ENCODE assay signal across 15 cellular contexts in the genomic region with DNA sequence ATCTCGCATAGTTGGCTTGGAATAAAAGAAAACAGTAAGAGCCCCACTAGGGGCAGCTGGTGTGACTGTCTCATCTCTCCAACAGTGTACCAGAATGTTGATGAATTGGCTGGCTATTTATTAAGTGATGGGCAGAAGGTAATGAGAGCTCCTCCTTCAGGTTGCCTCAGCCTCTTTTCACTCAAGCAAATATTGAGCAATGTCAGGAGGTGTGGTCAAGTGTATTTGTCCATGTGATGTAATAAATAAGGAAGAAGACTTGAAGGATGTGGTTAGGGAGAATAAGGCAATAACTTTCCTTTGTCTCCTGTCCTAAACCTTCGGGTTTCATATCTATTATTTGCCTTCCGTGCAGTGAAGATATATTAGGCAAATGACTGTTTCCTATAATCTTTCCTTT. TPM values are rescaled to one million over a fixed set of nuclear protein-coding genes. Genes with fewer than 3 reads are reported as not detected.
DNase-seq lines count a peak whose midpoint lies in the region; ATAC-seq and TF ChIP-seq lines count a peak whose summit lies in the region.
"Had no signal": no experiment of that assay in that cellular context is flagged by ENCODE, and none has a peak within 500 bp of the region (broad histone marks: within the 10 kb centered on the region; RNA-seq: fewer than 3 reads in every experiment).

Gene TCN1, minus strand, starts transcription at position 91 of the 400 bp plus-strand sequence. Its CDS starts 17 bp downstream, at position 74.

- peak within 1 kb of the TSS; percentile 37 for H3K4me3 Mint-ChIP-seq in dendritic cell treated with granulocyte-macrophage colony-stimulating factor and Interleukin-4, amounts not matched to agents 40 ng/mL and 50 ng/mL, for 4 days
- H3K4me3 Mint-ChIP-seq: activated T-cell treated with anti-CD3 and anti-CD28 coated beads, Interleukin-2, amount 50 U/mL, for 72 hours; CD4-positive, alpha-beta memory T cell had no signal

- H3K9me3 Mint-ChIP-seq in dendritic cell treated with granulocyte-macrophage colony-stimulating factor and Interleukin-4, amounts not matched to agents 40 ng/mL and 50 ng/mL, for 4 days, result peaks cover 19% of the 10 kb centered on the region

- H3K27ac ChIP-seq in A673 (ENCODE audit: low read depth, low read length, poor library complexity, severe bottlenecking) (no peak within 1 kb of the TSS), gastrocnemius medialis (no peak within 1 kb of the TSS)
- H3K27ac ChIP-seq: gastroesophageal sphincter had no signal

- no TSS peak for BruUV-seq in A673 (replicated peaks; lab: Mats Ljungman, UMichigan)

- H3K36me3 ChIP-seq in A673 (ENCODE audit: insufficient read depth, low read length, poor library complexity, severe bottlenecking), result no peaks in the 10 kb centered on the region
- no peaks in the 10 kb centered on the region for H3K36me3 ChIP-seq in gastrocnemius medialis
- no peaks in the 10 kb centered on the region for H3K36me3 ChIP-seq in BE2C
- H3K36me3 ChIP-seq: gastroesophageal sphincter had no signal

- POLR2A ChIA-PET in A673 (lab: Charles Lee; ENCODE audit: low non-redundant PET), result no interaction called here

- no peak for TF ChIP-seq CTCF in A673 (conservative IDR thresholded peaks at IDR 0.05; ENCODE audit: low read depth, low read length)
- TF ChIP-seq CTCF in gastrocnemius medialis (IDR thresholded peaks at IDR 0.05 in 4 of 5, conservative IDR thresholded peaks at IDR 0.05 in 1 of 5), result no peak
- no peak for TF ChIP-seq CTCF in BE2C (IDR thresholded peaks at IDR 0.05; ENCODE audit: low read depth, low read length)

- H3K4me3 ChIP-seq in A673 (ENCODE audit: low read depth, low read length, poor library complexity, severe bottlenecking) (no peak within 1 kb of the TSS), gastrocnemius medialis (no peak within 1 kb of the TSS), BE2C (ENCODE audit: low read depth, low read length) (no peak within 1 kb of the TSS)
- H3K4me3 ChIP-seq: gastroesophageal sphincter had no signal

- intact Hi-C loops in dendritic cell treated with granulocyte-macrophage colony-stimulating factor and Interleukin-4, amounts not matched to agents 40 ng/mL and 50 ng/mL, for 4 days (cut with micrococcal nuclease), result no loop called here
- intact Hi-C loops in A673 (cut with micrococcal nuclease; ENCODE audit: unreplicated experiment) (no loop called here), gastrocnemius medialis (cut with DNase I; ENCODE audit: low total_unique reads) (no loop called here)

- no peaks in the 10 kb centered on the region for H3K36me3 Mint-ChIP-seq in dendritic cell treated with granulocyte-macrophage colony-stimulating factor and Interleukin-4, amounts not matched to agents 40 ng/mL and 50 ng/mL, for 4 days (ENCODE audit: low read depth)
- H3K36me3 Mint-ChIP-seq: CD4-positive, alpha-beta memory T cell had no signal

- no peak within 1 kb of the TSS for H3K27ac Mint-ChIP-seq in dendritic cell treated with granulocyte-macrophage colony-stimulating factor and Interleukin-4, amounts not matched to agents 40 ng/mL and 50 ng/mL, for 4 days
- H3K27ac Mint-ChIP-seq: activated T-cell treated with anti-CD3 and anti-CD28 coated beads, Interleukin-2, amount 50 U/mL, for 72 hours; CD4-positive, alpha-beta memory T cell had no signal

- CTCF ChIA-PET in A673 (lab: Charles Lee), result no interaction called here

- H3K27me3 ChIP-seq in A673 (replicated peaks; ENCODE audit: insufficient read depth, low read depth, low read length, poor library complexity) (peaks cover 3% of the 10 kb centered on the region), gastrocnemius medialis (no peaks in the 10 kb centered on the region), BE2C (no peaks in the 10 kb centered on the region)

- in situ Hi-C loops in gastrocnemius medialis (cut with MboI; ENCODE audit: low sequenced_read_pairs in 4 of 4), result no loop called here

- H3K4me1 Mint-ChIP-seq in dendritic cell treated with granulocyte-macrophage colony-stimulating factor and Interleukin-4, amounts not matched to agents 40 ng/mL and 50 ng/mL, for 4 days (ENCODE audit: low read depth), result peaks cover 22% of the 10 kb centered on the region
- H3K4me1 Mint-ChIP-seq: CD4-positive, alpha-beta memory T cell had no signal

- DNase-seq in H4 (ENCODE audit: low spot score) (peak; percentile 15), NOMO-1 (lab: John Stamatoyannopoulos, UW; ENCODE audit: unreplicated experiment in 2 of 2) (peak; percentile 81 to 94), renal cortical epithelial cell (ENCODE audit: low read depth) (peak; percentile 91), A673 (ENCODE audit: low spot score) (no peak), gastrocnemius medialis (no peak), BE2C (no peak), COLO668 (lab: John Stamatoyannopoulos, UW; ENCODE audit: unreplicated experiment) (no peak)
- DNase-seq: activated CD4-positive, alpha-beta T cell treated with anti-CD3 and anti-CD28 coated beads, Interleukin-2, amount 50 U/mL, for 1 hour; activated T-cell treated with anti-CD3 and anti-CD28 coated beads, Interleukin-2, amount 50 U/mL, for 72 hours; CD4-positive, alpha-beta memory T cell; NCI-H2029; right cardiac atrium had no signal

- no peak for ATAC-seq in gastrocnemius medialis
- ATAC-seq: activated T-cell treated with anti-CD3 and anti-CD28 coated beads, Interleukin-2, amount 50 U/mL, for 72 hours; gastroesophageal sphincter; right cardiac atrium had no signal

- H3K27me3 Mint-ChIP-seq in dendritic cell treated with granulocyte-macrophage colony-stimulating factor and Interleukin-4, amounts not matched to agents 40 ng/mL and 50 ng/mL, for 4 days, result no peaks in the 10 kb centered on the region

- TF ChIP-seq POLR2A in gastrocnemius medialis (IDR thresholded peaks at IDR 0.05), result no peak

- H3K9me3 ChIP-seq in A673 (ENCODE audit: low read depth, low read length, poor library complexity, severe bottlenecking), result no peaks in the 10 kb centered on the region
- no peaks in the 10 kb centered on the region for H3K9me3 ChIP-seq in gastrocnemius medialis
- H3K9me3 ChIP-seq in BE2C, result no peaks in the 10 kb centered on the region
- H3K9me3 ChIP-seq: gastroesophageal sphincter had no signal

- H3K4me1 ChIP-seq in A673 (ENCODE audit: insufficient read depth, low read length, poor library complexity, severe bottlenecking) (no peaks in the 10 kb centered on the region), gastrocnemius medialis (no peaks in the 10 kb centered on the region), BE2C (no peaks in the 10 kb centered on the region)
- H3K4me1 ChIP-seq: gastroesophageal sphincter had no signal

RNA-seq across cellular contexts. Expression of gene TCN1, which starts in this region (rescaled TPM):
- not detected in 2 replicates for total RNA-seq in H4 (2014; rRNA removed; shearing (Covaris generic))
- total RNA-seq in renal cortical epithelial cell (1.9 TPM in 1 of 2 replicates, not detected in the other), A673 (2021) (not detected in 2 replicates), gastrocnemius medialis (not detected)
- polyA plus RNA-seq in BE2C (2012; ENCODE audit: insufficient read depth, insufficient read length, low read depth), result not detected
- total RNA-seq: activated T-cell treated with anti-CD3 and anti-CD28 coated beads, Interleukin-2, amount 50 U/mL, for 72 hours; dermis microvascular lymphatic vessel endothelial cell; right cardiac atrium had no signal
- polyA plus RNA-seq: CD4-positive, alpha-beta memory T cell; right cardiac atrium had no signal

Comparison
In these comparisons a context has a peak if more than half of its experiments do, and no peak if none do; other contexts are left out.
1. Peak in DNase-seq in H4; RNA of the gene not detected or under 1 TPM.
2. DNase-seq: peak in NOMO-1 (2 of 2) and renal cortical epithelial cell (single experiment); none in A673 (single experiment), gastrocnemius medialis (0 of 2), BE2C (single experiment) and COLO668 (single experiment).